1 cellular context compared by ENCODE assay signal in genomic region chr1:43206721-43207228, GRCh38.
TF ChIP-seq lines count a peak whose summit lies in the region.

No MANE protein-coding gene starts in this region.

TF ChIP-seq in K562, 482 proteins besides CTCF, POLR2A, EP300 and RAD21 (continued from another document):
- TF ChIP-seq NR0B1 (IDR thresholded peaks at IDR 0.05; ENCODE audit: partially characterized antibody) (no peak), TEAD1 (CRISPR knock-in tag; IDR thresholded peaks at IDR 0.05) (peak in 1 of 2 experiments; percentile 79; a peak in 2 of 4 replicates), JUND (IDR thresholded peaks at IDR 0.05; ENCODE audit: borderline replicate concordance, low read depth, low read length) (0 out of 2 replicates have a peak, but pooled peaks have one; percentile 9), JUND (tag; IDR thresholded peaks at IDR 0.05; ENCODE audit: borderline replicate concordance, low read depth, low read length) (no peak), ZNF584 (CRISPR knock-in tag; IDR thresholded peaks at IDR 0.05; ENCODE audit: low read depth) (no peak), GABPA (tag; conservative IDR thresholded peaks at IDR 0.05; ENCODE audit: low read depth) (peak; percentile 48), CLOCK (CRISPR knock-in tag; IDR thresholded peaks at IDR 0.05; ENCODE audit: borderline replicate concordance) (no peak), ZNF830 (CRISPR knock-in tag; IDR thresholded peaks at IDR 0.05) (0 out of 2 replicates have a peak, but pooled peaks have one; percentile 30), USF1 (CRISPR knock-in tag; IDR thresholded peaks at IDR 0.05) (no peak)
